Comparison of ENCODE assay signal across 5 cellular contexts in the genomic region with DNA sequence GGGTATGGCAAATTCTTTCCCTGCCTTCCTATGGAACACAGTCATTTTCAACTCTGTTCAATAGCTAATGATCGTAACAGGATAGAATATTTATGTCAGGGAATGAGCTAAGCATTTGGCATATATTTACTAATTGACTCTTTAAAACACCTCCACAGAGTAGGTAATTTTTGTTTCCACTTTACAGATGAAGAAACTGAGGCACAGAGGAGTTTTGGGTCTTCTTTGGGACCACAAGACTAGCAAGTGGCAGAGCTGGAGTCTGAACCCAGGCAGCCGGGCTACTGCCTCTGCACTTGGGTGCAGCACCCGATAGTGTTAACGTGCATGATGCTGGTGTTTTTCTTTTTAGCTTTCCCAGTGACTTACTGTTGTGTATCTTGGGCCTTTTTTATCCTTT.
"Had no signal": no experiment of that assay in that cellular context is flagged by ENCODE, and none has a peak within 500 bp of the region (broad histone marks: within the 10 kb centered on the region; RNA-seq: fewer than 3 reads in every experiment).

No MANE protein-coding gene starts in this region.

- H2AFZ ChIP-seq: GM23338 had no signal

- H3K4me1 Mint-ChIP-seq: GM23338 had no signal

- H3K4me2 ChIP-seq: GM23338 had no signal

- H3K4me3 ChIP-seq: GM23338 had no signal

- ATAC-seq: GM23338 had no signal

- H3K4me3 Mint-ChIP-seq: GM23338, H9 had no signal

- H3K27ac Mint-ChIP-seq: GM23338, H9 had no signal

- DNase-seq: H9, HCEC 1CT, IMR-90, KBM-7 had no signal
